18 cellular contexts compared by ENCODE assay signal in the genomic region with DNA sequence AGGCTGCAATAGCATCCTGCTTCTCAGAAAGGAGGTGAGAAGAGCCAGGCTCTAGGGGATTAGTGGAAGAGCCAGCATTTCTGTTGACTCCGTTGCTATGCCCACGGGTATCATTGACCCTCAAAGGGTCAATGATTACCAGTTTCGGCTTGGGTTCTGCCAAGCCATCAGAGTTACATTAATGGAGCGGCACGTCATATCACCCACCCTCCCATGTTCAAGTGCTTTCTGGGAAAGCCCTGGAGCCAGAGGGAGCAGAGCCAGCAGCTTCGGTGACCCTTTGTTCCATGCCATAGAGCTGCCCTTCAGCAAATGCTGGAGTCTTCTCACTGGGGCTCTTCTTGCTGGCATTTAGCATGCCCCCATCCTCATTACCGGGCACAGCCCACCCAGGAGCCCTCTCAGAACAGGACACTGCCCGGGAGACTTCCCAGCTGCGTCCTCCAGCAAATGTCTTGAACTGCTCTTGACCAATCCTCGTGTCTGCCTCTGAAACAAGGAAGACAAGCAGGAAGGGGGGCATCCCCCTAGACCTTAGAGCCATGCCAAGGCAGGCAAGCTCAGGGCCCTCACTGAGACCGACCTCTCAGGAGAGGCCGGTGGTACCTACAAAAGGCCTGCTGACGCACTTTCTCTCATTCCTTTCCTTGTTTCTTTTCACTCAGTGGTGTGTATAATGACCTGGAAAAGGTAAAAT. TPM values are rescaled to one million over a fixed set of nuclear protein-coding genes. Genes with fewer than 3 reads are reported as not detected.
DNase-seq lines count a peak whose midpoint lies in the region; TF ChIP-seq lines count a peak whose summit lies in the region.
"Had no signal": no experiment of that assay in that cellular context is flagged by ENCODE, and none has a peak within 500 bp of the region (broad histone marks: within the 10 kb centered on the region; RNA-seq: fewer than 3 reads in every experiment).

No MANE protein-coding gene starts in this region.

- H3K27ac Mint-ChIP-seq in H9: no peak overlapping the region; a peak in 1 of 7 replicates
- no peak overlapping the region for H3K27ac Mint-ChIP-seq in activated naive CD4-positive, alpha-beta T cell treated with anti-CD3 and anti-CD28 coated beads, Interleukin-2, amount 10 ng/mL, durations not matched to agents 7 days and 5 days
- H3K27ac Mint-ChIP-seq: CD8-positive, alpha-beta memory T cell had no signal

- TF ChIP-seq CTCF in epithelial cell of proximal tubule (conservative IDR thresholded peaks at IDR 0.05; ENCODE audit: low read depth, low read length) (no peak), thyroid gland (IDR thresholded peaks at IDR 0.05) (no peak), H9 (conservative IDR thresholded peaks at IDR 0.05) (no peak)

- no peak overlapping the region for H3K4me3 Mint-ChIP-seq in H9
- H3K4me3 Mint-ChIP-seq in activated naive CD4-positive, alpha-beta T cell treated with anti-CD3 and anti-CD28 coated beads, Interleukin-2, amount 10 ng/mL, durations not matched to agents 7 days and 5 days: no peak overlapping the region
- H3K4me3 Mint-ChIP-seq: CD8-positive, alpha-beta memory T cell had no signal

- DNase-seq in DMS53 (lab: John Stamatoyannopoulos, UW) (peak; percentile 9), DMS53 treated with DMSO at 0.1 percent for 48 hours (lab: John Stamatoyannopoulos, UW; ENCODE audit: unreplicated experiment) (no peak), epithelial cell of proximal tubule (ENCODE audit: low read depth) (peak; percentile 76), kidney tubule cell (ENCODE audit: low spot score) (peak; percentile 53), thyroid gland (peak; percentile 49 to 73), H9 (no peak), HEK293T (ENCODE audit: extremely low spot score) (no peak)
- no peak for DNase-seq in activated naive CD4-positive, alpha-beta T cell treated with anti-CD3 and anti-CD28 coated beads, Interleukin-2, amount 10 ng/mL, durations not matched to agents 7 days and 5 days
- DNase-seq: CD8-positive, alpha-beta memory T cell; HCEC 1CT; NCI-H1436; NCI-H2029 treated with DMSO at 0.1 percent for 48 hours; NCI-H510A had no signal

- H4K5ac ChIP-seq in H9 (ENCODE audit: insufficient read length, low read depth, low read length): no peak overlapping the region

- intact Hi-C loops in thyroid gland (cut with DNase I): no loop called here

- H3K4ac ChIP-seq in H9 (ENCODE audit: low read depth, low read length): no peak overlapping the region

- no peaks in the 10 kb centered on the region for H3K23me2 ChIP-seq in H9 (ENCODE audit: insufficient read length, low read depth, low read length, poor library complexity, severe bottlenecking)

- H2BK15ac ChIP-seq in H9 (ENCODE audit: low read depth, low read length): no peak overlapping the region

- H3K23ac ChIP-seq in H9 (ENCODE audit: insufficient read length, low read depth, low read length): no peak overlapping the region

- H3K4me1 Mint-ChIP-seq in H9: peaks cover 0 to 10% of the 10 kb centered on the region in 2 experiments; a peak in 1 of 4 replicates
- H3K4me1 Mint-ChIP-seq in activated naive CD4-positive, alpha-beta T cell treated with anti-CD3 and anti-CD28 coated beads, Interleukin-2, amount 10 ng/mL, durations not matched to agents 7 days and 5 days: peaks cover 7% of the 10 kb centered on the region

- no peak overlapping the region for H3K18ac ChIP-seq in H9 (ENCODE audit: insufficient read length, low read depth, low read length)

- H3K9me3 ChIP-seq in thyroid gland (no peaks in the 10 kb centered on the region), H9 (ENCODE audit: control insufficient read depth, low read depth, low read length) (no peaks in the 10 kb centered on the region)
- H3K9me3 ChIP-seq: BLaER1 had no signal

- H3K56ac ChIP-seq in H9 (ENCODE audit: insufficient read length, low read depth, low read length): no peak overlapping the region

- H3K27me3 ChIP-seq in thyroid gland (no peaks in the 10 kb centered on the region), H9 (ENCODE audit: insufficient read depth, low read length) (no peaks in the 10 kb centered on the region)
- H3K27me3 ChIP-seq: BLaER1 had no signal

- H4K20me1 ChIP-seq in H9 (ENCODE audit: control insufficient read depth, insufficient read depth, insufficient read length): no peaks in the 10 kb centered on the region
- H4K20me1 ChIP-seq: BLaER1 had no signal

- no peak overlapping the region for H4K91ac ChIP-seq in H9 (ENCODE audit: insufficient read length, low read depth, low read length)

- WGBS in thyroid gland, 2 donors: 34 to 69% methylated on average over 12 to 13 of the region's 13 CpGs
- no CpG with 5 or more reads among the region's 13 CpGs for WGBS in H9 (ENCODE audit: extremely low coverage, insufficient read length, low lambda C conversion rate)

- H3K9ac ChIP-seq in H9 (ENCODE audit: extremely low read depth, insufficient read length, low read length): no peak overlapping the region
- H3K9ac ChIP-seq: BLaER1 had no signal

- CTCF ChIA-PET in activated naive CD4-positive, alpha-beta T cell treated with anti-CD3 and anti-CD28 coated beads, Interleukin-2, amount 10 ng/mL, durations not matched to agents 7 days and 5 days (lab: Charles Lee): interaction anchor here (0.8 to 13.6 kb wide), 3 partner anchors 21 to 695 kb away, joined by 3 to 95 read pairs (median 5); no protein-coding TSS in a partner anchor
- CTCF ChIA-PET in HEK293T (lab: Yijun Ruan, JAX): no interaction called here

- no peak overlapping the region for H2BK5ac ChIP-seq in H9 (ENCODE audit: insufficient read length, low read length)

- POLR2A ChIA-PET in HEK293T (lab: Yijun Ruan, JAX): no interaction called here

- H3K36me3 ChIP-seq in thyroid gland: no peaks in the 10 kb centered on the region
- H3K36me3 ChIP-seq: BLaER1 had no signal

- no peak overlapping the region for H4K8ac ChIP-seq in H9 (replicated peaks; ENCODE audit: insufficient read length, low read depth, low read length)

- H3K27ac ChIP-seq in thyroid gland: peak overlapping the region; percentile 67 to 78 (median 74)
- H3K27ac ChIP-seq in H9 (ENCODE audit: insufficient read length, low read depth, low read length): no peak overlapping the region
- H3K27ac ChIP-seq: 22Rv1, BLaER1, RWPE1 had no signal

- H2AK5ac ChIP-seq in H9 (ENCODE audit: insufficient read length, low read length): no peak overlapping the region

- peaks cover 10% of the 10 kb centered on the region for H3K27me3 Mint-ChIP-seq in H9 (ENCODE audit: low read depth)
- H3K27me3 Mint-ChIP-seq in activated naive CD4-positive, alpha-beta T cell treated with anti-CD3 and anti-CD28 coated beads, Interleukin-2, amount 10 ng/mL, durations not matched to agents 7 days and 5 days: peaks cover 39% of the 10 kb centered on the region

- H3K79me2 ChIP-seq in H9 (ENCODE audit: insufficient read depth, low read length): no peaks in the 10 kb centered on the region

- no peak overlapping the region for H2BK120ac ChIP-seq in H9 (ENCODE audit: low read depth, low read length, poor library complexity, severe bottlenecking)

- H3K4me3 ChIP-seq in epithelial cell of proximal tubule (ENCODE audit: low read depth, low read length) (no peak overlapping the region), thyroid gland (replicated peaks in 1 of 3) (no peak overlapping the region)
- H3K4me3 ChIP-seq: BLaER1 had no signal

- no peak overlapping the region for H2BK12ac ChIP-seq in H9 (ENCODE audit: insufficient read length, low read depth, low read length)

- no peaks in the 10 kb centered on the region for H3K36me3 Mint-ChIP-seq in H9 (ENCODE audit: insufficient read depth in 1 of 3, low read depth in 3 of 3)
- H3K36me3 Mint-ChIP-seq in activated naive CD4-positive, alpha-beta T cell treated with anti-CD3 and anti-CD28 coated beads, Interleukin-2, amount 10 ng/mL, durations not matched to agents 7 days and 5 days: no peaks in the 10 kb centered on the region

- H2BK20ac ChIP-seq in H9 (ENCODE audit: low read depth, low read length, poor library complexity, severe bottlenecking): no peak overlapping the region

- peaks cover 18 to 19% of the 10 kb centered on the region in 2 donors for H3K4me1 ChIP-seq in thyroid gland
- H3K4me1 ChIP-seq in H9 (ENCODE audit: insufficient read depth, low read length): no peaks in the 10 kb centered on the region
- H3K4me1 ChIP-seq: BLaER1 had no signal

- no peak for TF ChIP-seq POLR2A in thyroid gland (IDR thresholded peaks at IDR 0.05)

- H3T11ph ChIP-seq in H9 (ENCODE audit: low read length): no peak overlapping the region

- H2AFZ ChIP-seq in H9 (ENCODE audit: low read length): no peak overlapping the region

- no peak overlapping the region for H3K14ac ChIP-seq in H9 (ENCODE audit: insufficient read depth, low read length)

- H3K9me3 Mint-ChIP-seq in H9: no peaks in the 10 kb centered on the region
- no peaks in the 10 kb centered on the region for H3K9me3 Mint-ChIP-seq in activated naive CD4-positive, alpha-beta T cell treated with anti-CD3 and anti-CD28 coated beads, Interleukin-2, amount 10 ng/mL, durations not matched to agents 7 days and 5 days
- H3K9me3 Mint-ChIP-seq: CD8-positive, alpha-beta memory T cell had no signal

- no peak overlapping the region for H3K4me2 ChIP-seq in H9 (ENCODE audit: insufficient read depth, insufficient read length, low read length)
- H3K4me2 ChIP-seq: BLaER1 had no signal

- no peaks in the 10 kb centered on the region for H3K79me1 ChIP-seq in H9 (ENCODE audit: insufficient read depth, low read depth, low read length, poor library complexity, severe bottlenecking)

TF ChIP-seq in HEK293T, 16 proteins besides CTCF, POLR2A, EP300 and RAD21:
- TF ChIP-seq FOXK2 (IDR thresholded peaks at IDR 0.05) (no peak), SP1 (IDR thresholded peaks at IDR 0.05) (no peak), ELF4 (IDR thresholded peaks at IDR 0.05) (no peak), FOXA1 (IDR thresholded peaks at IDR 0.05) (no peak), ARNT (IDR thresholded peaks at IDR 0.05) (no peak), HDGF (IDR thresholded peaks at IDR 0.05; ENCODE audit: borderline replicate concordance) (no peak)
- TF ChIP-seq, protein P1, sequence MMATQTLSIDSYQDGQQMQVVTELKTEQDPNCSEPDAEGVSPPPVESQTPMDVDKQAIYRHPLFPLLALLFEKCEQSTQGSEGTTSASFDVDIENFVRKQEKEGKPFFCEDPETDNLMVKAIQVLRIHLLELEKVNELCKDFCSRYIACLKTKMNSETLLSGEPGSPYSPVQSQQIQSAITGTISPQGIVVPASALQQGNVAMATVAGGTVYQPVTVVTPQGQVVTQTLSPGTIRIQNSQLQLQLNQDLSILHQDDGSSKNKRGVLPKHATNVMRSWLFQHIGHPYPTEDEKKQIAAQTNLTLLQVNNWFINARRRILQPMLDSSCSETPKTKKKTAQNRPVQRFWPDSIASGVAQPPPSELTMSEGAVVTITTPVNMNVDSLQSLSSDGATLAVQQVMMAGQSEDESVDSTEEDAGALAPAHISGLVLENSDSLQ (IDR thresholded peaks at IDR 0.05): no peak

RNA-seq across cellular contexts. Expression of gene KCNJ1, which starts 14.6 kb away (rescaled TPM):
- not detected in 2 replicates for total RNA-seq in epithelial cell of proximal tubule
- total RNA-seq in thyroid gland: under 1 TPM in 2 of 4 donors, not detected in 2; 0.11 to 0.81 TPM
- not detected in 2 replicates for total RNA-seq in H9 (2021)
- total RNA-seq: CD8-positive, alpha-beta memory T cell; HT1080; SK-MEL-5 had no signal

RNA-seq across cellular contexts. Expression of gene KCNJ5, which starts 38.7 kb away (rescaled TPM):
- total RNA-seq in epithelial cell of proximal tubule (0.22 and 0.23 TPM in 2 replicates), thyroid gland (1 to 10 TPM in 2 of 4 donors, under 1 TPM in 2; 0.40 to 2.7 (median 1.2) TPM), H9 (2021) (0.04 and 0.11 TPM in 2 replicates)
- total RNA-seq: HT1080 had no signal

Comparison
In these comparisons a context has a peak if more than half of its experiments do, and no peak if none do; other contexts are left out.
1. DNase-seq: peak in DMS53 (single experiment), epithelial cell of proximal tubule (single experiment), kidney tubule cell (single experiment) and thyroid gland (2 of 2); none in DMS53 treated with DMSO at 0.1 percent for 48 hours (single experiment), H9 (single experiment), activated naive CD4-positive, alpha-beta T cell treated with anti-CD3 and anti-CD28 coated beads, Interleukin-2, amount 10 ng/mL, durations not matched to agents 7 days and 5 days (single experiment) and HEK293T (single experiment).